Comparison of ENCODE assay signal across 1 cellular context in the genomic region with DNA sequence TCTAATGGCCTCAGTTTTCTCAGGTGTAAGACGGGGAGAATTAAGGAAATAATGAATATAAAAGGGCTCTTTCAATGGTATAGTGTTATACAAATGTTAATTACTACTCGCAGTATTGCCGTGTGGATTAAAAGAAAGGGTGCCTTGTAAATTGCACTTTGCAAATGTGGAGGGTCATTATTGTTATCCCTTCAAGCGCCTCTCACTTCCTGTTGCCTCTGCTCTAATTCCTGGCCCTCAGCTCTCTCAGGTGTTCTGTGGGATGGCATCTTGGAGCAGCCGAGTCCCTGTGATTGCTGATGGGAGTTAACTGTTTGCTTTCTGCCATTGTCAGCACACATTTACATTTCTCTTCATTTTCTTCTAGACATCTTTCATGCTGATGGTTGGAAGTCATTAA.
TF ChIP-seq lines count a peak whose summit lies in the region.

No MANE protein-coding gene starts in this region.

TF ChIP-seq in H1, 55 proteins besides CTCF, POLR2A, EP300 and RAD21:
- TF ChIP-seq NANOG (IDR thresholded peaks at IDR 0.05; ENCODE audit: insufficient read depth, low read depth, low read length, poor library complexity, severe bottlenecking) (no peak), TCF12 (IDR thresholded peaks at IDR 0.05; ENCODE audit: low read depth, low read length) (0 out of 2 replicates have a peak, but pooled peaks have one; percentile 45)
